21 cellular contexts compared by ENCODE assay signal in genomic region chr15:85071061-85071460, GRCh38.
A peak's percentile ranks its signal among the peaks of the same experiment; 100 is the strongest.
DNase-seq lines count a peak whose midpoint lies in the region; ATAC-seq and TF ChIP-seq lines count a peak whose summit lies in the region.
"Had no signal": no experiment of that assay in that cellular context is flagged by ENCODE, and none has a peak within 500 bp of the region (broad histone marks: within the 10 kb centered on the region; RNA-seq: fewer than 3 reads in every experiment).

No MANE protein-coding gene starts in this region.

- no peaks in the 10 kb centered on the region for H3K9me3 Mint-ChIP-seq in activated naive CD8-positive, alpha-beta T cell (ENCODE audit: low read depth)
- no peaks in the 10 kb centered on the region for H3K9me3 Mint-ChIP-seq in activated naive CD8-positive, alpha-beta T cell treated with anti-CD3 and anti-CD28 coated beads for 36 hours
- H3K9me3 Mint-ChIP-seq: CD14-positive monocyte had no signal

- H3K27ac ChIP-seq in cingulate gyrus (ENCODE audit: low read depth, low read length) = peak overlapping the region; percentile 8
- peak overlapping the region; percentile 46 for H3K27ac ChIP-seq in temporal lobe (ENCODE audit: low read depth, low read length)
- no peak overlapping the region for H3K27ac ChIP-seq in WERI-Rb-1
- H3K27ac ChIP-seq: Peyer's patch, SJCRH30 had no signal

- no peaks in the 10 kb centered on the region for H3K9me3 ChIP-seq in WERI-Rb-1 (ENCODE audit: severe bottlenecking)
- H3K9me3 ChIP-seq: Peyer's patch, SJCRH30 had no signal

- no peaks in the 10 kb centered on the region for H3K27me3 ChIP-seq in WERI-Rb-1 (ENCODE audit: insufficient read depth, low read depth, severe bottlenecking)
- H3K27me3 ChIP-seq: Peyer's patch, SJCRH30 had no signal

- peaks cover 18% of the 10 kb centered on the region for H3K36me3 ChIP-seq in WERI-Rb-1

- H3K4me1 Mint-ChIP-seq in activated naive CD8-positive, alpha-beta T cell (ENCODE audit: low read depth) = peaks cover 7% of the 10 kb centered on the region
- H3K4me1 Mint-ChIP-seq in activated naive CD8-positive, alpha-beta T cell treated with anti-CD3 and anti-CD28 coated beads for 36 hours = peaks cover 20% of the 10 kb centered on the region
- H3K4me1 Mint-ChIP-seq: B cell, CD14-positive monocyte had no signal

- no peak overlapping the region for H3K4me3 Mint-ChIP-seq in activated naive CD8-positive, alpha-beta T cell
- no peak overlapping the region for H3K4me3 Mint-ChIP-seq in activated naive CD8-positive, alpha-beta T cell treated with anti-CD3 and anti-CD28 coated beads for 36 hours
- H3K4me3 Mint-ChIP-seq: B cell, CD14-positive monocyte had no signal

- H3K27ac Mint-ChIP-seq in activated naive CD8-positive, alpha-beta T cell = peak overlapping the region; percentile 16
- H3K27ac Mint-ChIP-seq in activated naive CD8-positive, alpha-beta T cell treated with anti-CD3 and anti-CD28 coated beads for 36 hours = no peak overlapping the region
- H3K27ac Mint-ChIP-seq: B cell had no signal

- no peak for TF ChIP-seq CTCF in WERI-Rb-1 (IDR thresholded peaks at IDR 0.05; ENCODE audit: low read depth, low read length)

- H3K36me3 Mint-ChIP-seq in activated naive CD8-positive, alpha-beta T cell = peaks cover 26% of the 10 kb centered on the region
- H3K36me3 Mint-ChIP-seq in activated naive CD8-positive, alpha-beta T cell treated with anti-CD3 and anti-CD28 coated beads for 36 hours = peaks cover 27% of the 10 kb centered on the region

- no peaks in the 10 kb centered on the region for H3K27me3 Mint-ChIP-seq in activated naive CD8-positive, alpha-beta T cell
- no peaks in the 10 kb centered on the region for H3K27me3 Mint-ChIP-seq in activated naive CD8-positive, alpha-beta T cell treated with anti-CD3 and anti-CD28 coated beads for 36 hours
- H3K27me3 Mint-ChIP-seq: B cell had no signal

- ATAC-seq in GM19463 (IDR thresholded peaks at IDR 0.05; ENCODE audit: unreplicated experiment) = no peak
- ATAC-seq: HCT116 had no signal

- H3K4me3 ChIP-seq in WERI-Rb-1 (ENCODE audit: low read depth, low read length) = no peak overlapping the region
- H3K4me3 ChIP-seq: Peyer's patch, SJCRH30 had no signal

- no peak for DNase-seq in activated naive CD8-positive, alpha-beta T cell treated with anti-CD3 and anti-CD28 coated beads for 36 hours
- DNase-seq in medulla oblongata (ENCODE audit: extremely low spot score) (peak; percentile 50), COLO829 (ENCODE audit: low spot score) (no peak), WERI-Rb-1 (no peak)
- DNase-seq: GDM1, KG1, NCI-H1092, NCI-H146, NCI-H2029, NCI-H2227 treated with DMSO at 0.1 percent for 48 hours, NCI-H524, NCI-H774, Peyer's patch, SJCRH30 had no signal
